Comparison of ENCODE assay signal across 26 cellular contexts in the genomic region with DNA sequence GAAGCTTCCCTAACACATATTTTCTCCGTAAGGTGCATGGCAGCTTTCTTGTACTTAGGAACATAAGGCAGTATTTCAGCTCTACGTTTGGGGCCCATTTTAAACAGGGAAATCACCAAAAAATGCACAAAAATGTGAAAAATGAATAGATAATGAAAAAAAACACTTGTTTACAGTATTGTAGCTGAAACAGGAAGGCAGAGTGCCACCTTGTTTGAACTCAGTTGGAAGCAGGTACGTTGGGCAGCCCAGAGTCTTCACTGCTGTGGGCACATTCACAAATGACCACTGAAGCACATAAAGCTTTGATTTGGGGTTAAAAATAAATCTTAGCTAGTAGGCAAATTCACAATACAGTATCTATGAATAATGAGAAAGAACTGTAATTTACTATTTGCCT.
DNase-seq lines count a peak whose midpoint lies in the region; ATAC-seq lines count a peak whose summit lies in the region.
"Had no signal": no experiment of that assay in that cellular context is flagged by ENCODE, and none has a peak within 500 bp of the region (broad histone marks: within the 10 kb centered on the region; RNA-seq: fewer than 3 reads in every experiment).

No MANE protein-coding gene starts in this region.

- DNase-seq in G401 (ENCODE audit: low spot score) (peak; percentile 84), cerebellar cortex (ENCODE audit: low spot score) (peak; percentile 80), cerebellum (ENCODE audit: low spot score) (peak; percentile 38), OCI-M1 (lab: John Stamatoyannopoulos, UW) (no peak), RKO (ENCODE audit: low spot score) (no peak)
- DNase-seq: 8988T; ACHN; AML-193; BE2C; Caco-2; Calu3; CD4-positive, alpha-beta memory T cell; CD4-positive, alpha-beta T cell; CD4-positive, CD25-positive, alpha-beta regulatory T cell; CD8-positive, alpha-beta memory T cell; CD8-positive, alpha-beta T cell; COR-L47; DMS 273 treated with DMSO at 0.1 percent for 48 hours; DMS153; DMS53; DMS79; DMS79 treated with DMSO at 0.1 percent for 48 hours; DND-41; EL had no signal

- in situ Hi-C loops in G401 (cut with HindIII; ENCODE audit: low sequenced_read_pairs) = no loop called here

- ATAC-seq in GM18861 (IDR thresholded peaks at IDR 0.05; ENCODE audit: unreplicated experiment) = no peak
- ATAC-seq: A549; CD8-positive, alpha-beta T cell had no signal

Comparison
In these comparisons a context has a peak if more than half of its experiments do, and no peak if none do; other contexts are left out.
1. DNase-seq: peak in G401 (single experiment), cerebellar cortex (single experiment) and cerebellum (single experiment); none in OCI-M1 (single experiment) and RKO (single experiment).